In genomic region chr1:171501305-171502021, GRCh38 we compare ENCODE assay signal across 10 cellular contexts. TPM values are rescaled to one million over a fixed set of nuclear protein-coding genes. Genes with fewer than 3 reads are reported as not detected.
DNase-seq lines count a peak whose midpoint lies in the region; ATAC-seq and TF ChIP-seq lines count a peak whose summit lies in the region.
"Had no signal": no experiment of that assay in that cellular context is flagged by ENCODE, and none has a peak within 500 bp of the region (broad histone marks: within the 10 kb centered on the region; RNA-seq: fewer than 3 reads in every experiment).

No MANE protein-coding gene starts in this region.

- H3K79me2 ChIP-seq in smooth muscle cell (ENCODE audit: low read depth), result peaks cover 100% of the 10 kb centered on the region

- peaks cover 0 to 2% of the 10 kb centered on the region in 2 donors for H3K9me3 Mint-ChIP-seq in activated T-cell treated with anti-CD3 and anti-CD28 coated beads, Interleukin-2, amount 50 U/mL, for 72 hours

- peaks cover 94% of the 10 kb centered on the region for H3K4me1 Mint-ChIP-seq in activated T-cell treated with anti-CD3 and anti-CD28 coated beads, Interleukin-2, amount 50 U/mL, for 72 hours (ENCODE audit: low read depth)

- H3K36me3 Mint-ChIP-seq in activated T-cell treated with anti-CD3 and anti-CD28 coated beads, Interleukin-2, amount 50 U/mL, for 72 hours (ENCODE audit: insufficient read depth in 2 of 2), result peaks cover 8 to 37% of the 10 kb centered on the region in 2 donors

- H3K4me3 Mint-ChIP-seq in activated T-cell treated with anti-CD3 and anti-CD28 coated beads, Interleukin-2, amount 50 U/mL, for 72 hours, result peak overlapping the region; percentile 43 to 71

- DNase-seq in activated T-cell treated with anti-CD3 and anti-CD28 coated beads, Interleukin-2, amount 50 U/mL, for 72 hours, result no peak
- DNase-seq in activated T-cell treated with anti-CD3 and anti-CD28 coated beads for 4 hours, result no peak
- DNase-seq in smooth muscle cell (lab: John Stamatoyannopoulos, UW; ENCODE audit: unreplicated experiment), result no peak
- no peak for DNase-seq in suprapubic skin (ENCODE audit: low spot score in 2 of 2)
- DNase-seq in NCI-H1694 (lab: John Stamatoyannopoulos, UW), result no peak
- DNase-seq in NCI-H526 (lab: John Stamatoyannopoulos, UW), result no peak
- DNase-seq: MG63; NK-92 treated with Interleukin-12 subunit alpha and Interleukin-12 subunit beta, amount 100 ng/mL, for 24 hours had no signal

- no peak for TF ChIP-seq POLR2A in suprapubic skin (IDR thresholded peaks at IDR 0.05)

- no peak overlapping the region for H3K4me2 ChIP-seq in smooth muscle cell

- no peak overlapping the region for H2AFZ ChIP-seq in smooth muscle cell (ENCODE audit: low read depth)

- peak overlapping the region; percentile 82 for H3K27ac Mint-ChIP-seq in activated T-cell treated with anti-CD3 and anti-CD28 coated beads, Interleukin-2, amount 50 U/mL, for 72 hours

- H3K27ac ChIP-seq in smooth muscle cell (ENCODE audit: low read depth), result peak overlapping the region; percentile 7
- H3K27ac ChIP-seq in suprapubic skin, result no peak overlapping the region

- no peaks in the 10 kb centered on the region for H3K9me3 ChIP-seq in smooth muscle cell (replicated peaks; ENCODE audit: low read depth)
- H3K9me3 ChIP-seq in suprapubic skin, result no peaks in the 10 kb centered on the region
- H3K9me3 ChIP-seq: MG63 had no signal

- no peaks in the 10 kb centered on the region for H3K27me3 ChIP-seq in smooth muscle cell (ENCODE audit: low read depth)
- no peaks in the 10 kb centered on the region for H3K27me3 ChIP-seq in suprapubic skin
- H3K27me3 ChIP-seq: MG63 had no signal

- no peaks in the 10 kb centered on the region for H3K27me3 Mint-ChIP-seq in activated T-cell treated with anti-CD3 and anti-CD28 coated beads, Interleukin-2, amount 50 U/mL, for 72 hours (ENCODE audit: low read depth)

- H3K36me3 ChIP-seq in smooth muscle cell (ENCODE audit: low read depth) (peaks cover 4% of the 10 kb centered on the region), suprapubic skin (no peaks in the 10 kb centered on the region)

- H3K4me1 ChIP-seq in smooth muscle cell (ENCODE audit: low read depth), result peaks cover 2% of the 10 kb centered on the region
- peaks cover 13% of the 10 kb centered on the region for H3K4me1 ChIP-seq in suprapubic skin

- TF ChIP-seq EP300 in suprapubic skin (IDR thresholded peaks at IDR 0.05), result no peak

- H3K4me3 ChIP-seq in smooth muscle cell, result no peak overlapping the region
- H3K4me3 ChIP-seq in suprapubic skin, result no peak overlapping the region
- H3K4me3 ChIP-seq: MG63 had no signal

- TF ChIP-seq CTCF in smooth muscle cell (IDR thresholded peaks at IDR 0.05; ENCODE audit: borderline replicate concordance, insufficient read depth, poor library complexity, severe bottlenecking) (no peak), suprapubic skin (IDR thresholded peaks at IDR 0.05) (no peak)

- peaks cover 4% of the 10 kb centered on the region for H3F3A ChIP-seq in smooth muscle cell (ENCODE audit: low read depth)

- H4K20me1 ChIP-seq in smooth muscle cell (ENCODE audit: low read depth), result peaks cover 100% of the 10 kb centered on the region

- H3K9ac ChIP-seq in smooth muscle cell (ENCODE audit: low read depth), result no peak overlapping the region

- ATAC-seq in activated T-cell treated with anti-CD3 and anti-CD28 coated beads, Interleukin-2, amount 50 U/mL, for 72 hours (replicated peaks in 1 of 2), result peak; percentile 85 to 86
- ATAC-seq in GM21786 (IDR thresholded peaks at IDR 0.05; ENCODE audit: unreplicated experiment) (peak; percentile 81), HG03460 (IDR thresholded peaks at IDR 0.05; ENCODE audit: unreplicated experiment) (peak; percentile 81)

RNA-seq across cellular contexts. Expression of gene PRRC2C, which starts 16.1 kb away (rescaled TPM):
- total RNA-seq in activated T-cell treated with anti-CD3 and anti-CD28 coated beads, Interleukin-2, amount 50 U/mL, for 72 hours, result 100 to 1,000 TPM; 284 to 286 TPM
- 84.7 and 106 TPM in 2 replicates for total RNA-seq in smooth muscle cell
- 89.8 and 117 TPM in 2 replicates for polyA plus RNA-seq in smooth muscle cell
- 100 to 1,000 TPM in 2 of 4 donors, 10 to 100 TPM in 2; 96.1 to 181 (median 104) TPM for total RNA-seq in suprapubic skin
